ENCODE assay signal across 12 cellular contexts in the genomic region with DNA sequence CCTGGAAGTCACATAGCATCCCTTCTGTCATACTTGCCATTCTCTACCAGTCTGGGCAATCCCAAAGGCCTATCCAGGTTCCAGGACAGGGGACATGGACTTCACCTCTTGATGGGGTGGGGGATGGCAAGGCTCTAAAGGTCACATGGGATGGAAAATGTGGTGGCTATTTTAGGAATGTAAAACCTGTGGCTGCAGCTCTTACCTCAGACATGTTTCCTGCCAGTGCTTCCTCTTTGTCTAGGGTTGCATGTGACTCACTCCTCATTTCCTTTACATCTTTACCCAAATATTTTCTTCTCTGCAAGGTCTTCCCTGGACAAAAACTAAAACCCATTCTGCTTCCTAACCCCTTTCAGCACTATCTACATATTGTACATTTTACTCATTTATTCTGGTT.
DNase-seq lines count a peak whose midpoint lies in the region; ATAC-seq and TF ChIP-seq lines count a peak whose summit lies in the region.
"Had no signal": no experiment of that assay in that cellular context is flagged by ENCODE, and none has a peak within 500 bp of the region (broad histone marks: within the 10 kb centered on the region; RNA-seq: fewer than 3 reads in every experiment).

No MANE protein-coding gene starts in this region.

- H3K9me3 Mint-ChIP-seq in activated CD4-positive, alpha-beta T cell treated with anti-CD3 and anti-CD28 coated beads, Interleukin-2, amount 10 ng/mL, durations not matched to agents 24 days and 14 days = peaks cover 17% of the 10 kb centered on the region
- H3K9me3 Mint-ChIP-seq in activated CD4-positive, alpha-beta T cell treated with anti-CD3 and anti-CD28 coated beads, Interleukin-2, amount 10 ng/mL, durations not matched to agents 7 days and 5 days = no peaks in the 10 kb centered on the region
- H3K9me3 Mint-ChIP-seq in stimulated activated naive B cell treated with anti-CD40 and anti-IgM and Interleukin-4, amounts not matched to agents 10 μg/mL and 1 μg/mL and 100 μg/mL, for 72 hours = peaks cover 7% of the 10 kb centered on the region in 2 donors

- no peak for TF ChIP-seq CTCF in fibroblast of lung (conservative IDR thresholded peaks at IDR 0.05 in 1 of 2, IDR thresholded peaks at IDR 0.05 in 1 of 2; ENCODE audit: low read depth in 1 of 2, low read length in 2 of 2)

- no peaks in the 10 kb centered on the region for H4K20me1 ChIP-seq in fibroblast of lung (ENCODE audit: control insufficient read depth, extremely low read depth, insufficient read depth, low read length)

- peak; percentile 91 to 94 for ATAC-seq in stimulated activated naive B cell treated with anti-CD40 and anti-IgM and Interleukin-4, amounts not matched to agents 10 μg/mL and 1 μg/mL and 100 μg/mL, for 72 hours (replicated peaks)
- no peak for ATAC-seq in HG02623 (IDR thresholded peaks at IDR 0.05; ENCODE audit: unreplicated experiment)

- no peaks in the 10 kb centered on the region for H3K27me3 Mint-ChIP-seq in activated CD4-positive, alpha-beta T cell treated with anti-CD3 and anti-CD28 coated beads, Interleukin-2, amount 10 ng/mL, durations not matched to agents 24 days and 14 days
- H3K27me3 Mint-ChIP-seq in activated CD4-positive, alpha-beta T cell treated with anti-CD3 and anti-CD28 coated beads, Interleukin-2, amount 10 ng/mL, durations not matched to agents 7 days and 5 days = no peaks in the 10 kb centered on the region
- no peaks in the 10 kb centered on the region for H3K27me3 Mint-ChIP-seq in stimulated activated naive B cell treated with anti-CD40 and anti-IgM and Interleukin-4, amounts not matched to agents 10 μg/mL and 1 μg/mL and 100 μg/mL, for 72 hours
- H3K27me3 Mint-ChIP-seq: natural killer cell treated with Interleukin-12 subunit alpha and Interleukin-12 subunit beta and Interleukin-15 and Interleukin-18, amount 100 ng/mL, for 72 hours had no signal

- CTCF ChIA-PET in activated CD4-positive, alpha-beta T cell treated with anti-CD3 and anti-CD28 coated beads, Interleukin-2, amount 10 ng/mL, durations not matched to agents 7 days and 5 days (lab: Charles Lee) = no interaction called here

- H3K9ac ChIP-seq in fibroblast of lung (ENCODE audit: insufficient read depth, low read length) = no peak overlapping the region

- no peak overlapping the region for H2AFZ ChIP-seq in fibroblast of lung (ENCODE audit: low read length)

- H3K4me2 ChIP-seq in fibroblast of lung (ENCODE audit: extremely low read depth, insufficient read depth, low read length) = no peak overlapping the region

- no peaks in the 10 kb centered on the region for H3K27me3 ChIP-seq in fibroblast of lung (ENCODE audit: control insufficient read depth, insufficient read depth, low read length)
- H3K27me3 ChIP-seq: esophagus squamous epithelium had no signal

- no peaks in the 10 kb centered on the region for H3K36me3 ChIP-seq in fibroblast of lung (ENCODE audit: control insufficient read depth, insufficient read depth, low read length)
- H3K36me3 ChIP-seq: esophagus squamous epithelium had no signal

- H3K4me3 Mint-ChIP-seq in activated CD4-positive, alpha-beta T cell treated with anti-CD3 and anti-CD28 coated beads, Interleukin-2, amount 10 ng/mL, durations not matched to agents 24 days and 14 days = no peak overlapping the region
- H3K4me3 Mint-ChIP-seq in activated CD4-positive, alpha-beta T cell treated with anti-CD3 and anti-CD28 coated beads, Interleukin-2, amount 10 ng/mL, durations not matched to agents 7 days and 5 days = no peak overlapping the region
- H3K4me3 Mint-ChIP-seq in stimulated activated naive B cell treated with anti-CD40 and anti-IgM and Interleukin-4, amounts not matched to agents 10 μg/mL and 1 μg/mL and 100 μg/mL, for 72 hours = peak overlapping the region; percentile 26 to 28
- H3K4me3 Mint-ChIP-seq: natural killer cell treated with Interleukin-12 subunit alpha and Interleukin-12 subunit beta and Interleukin-15 and Interleukin-18, amount 100 ng/mL, for 72 hours had no signal

- peaks cover 5% of the 10 kb centered on the region for H3K4me1 Mint-ChIP-seq in activated CD4-positive, alpha-beta T cell treated with anti-CD3 and anti-CD28 coated beads, Interleukin-2, amount 10 ng/mL, durations not matched to agents 24 days and 14 days
- H3K4me1 Mint-ChIP-seq in activated CD4-positive, alpha-beta T cell treated with anti-CD3 and anti-CD28 coated beads, Interleukin-2, amount 10 ng/mL, durations not matched to agents 7 days and 5 days = peaks cover 5% of the 10 kb centered on the region
- peaks cover 35 to 68% of the 10 kb centered on the region in 2 donors for H3K4me1 Mint-ChIP-seq in stimulated activated naive B cell treated with anti-CD40 and anti-IgM and Interleukin-4, amounts not matched to agents 10 μg/mL and 1 μg/mL and 100 μg/mL, for 72 hours

- no peak overlapping the region for H3K4me3 ChIP-seq in fibroblast of lung (replicated peaks in 1 of 4; ENCODE audit: control extremely low read depth in 1 of 4, insufficient read depth in 1 of 4, low read depth in 3 of 4, low read length in 4 of 4)
- H3K4me3 ChIP-seq: esophagus squamous epithelium, SK-N-MC had no signal

- intact Hi-C loops in activated CD4-positive, alpha-beta T cell treated with anti-CD3 and anti-CD28 coated beads, Interleukin-2, amount 10 ng/mL, durations not matched to agents 24 days and 14 days (cut with micrococcal nuclease) = no loop called here

- no peaks in the 10 kb centered on the region for H3K79me2 ChIP-seq in fibroblast of lung (ENCODE audit: control insufficient read depth, insufficient read depth, low read length)

- no peak overlapping the region for H3K27ac ChIP-seq in fibroblast of lung (ENCODE audit: insufficient read depth, low read length)
- H3K27ac ChIP-seq: esophagus squamous epithelium, SK-N-MC had no signal

- no peaks in the 10 kb centered on the region for H3K9me3 ChIP-seq in fibroblast of lung (ENCODE audit: control insufficient read depth, insufficient read depth, low read depth, low read length)
- H3K9me3 ChIP-seq: esophagus squamous epithelium had no signal

- no peak for DNase-seq in activated CD4-positive, alpha-beta T cell treated with anti-CD3 and anti-CD28 coated beads, Interleukin-2, amount 10 ng/mL, durations not matched to agents 24 days and 14 days
- no peak for DNase-seq in activated CD4-positive, alpha-beta T cell treated with anti-CD3 and anti-CD28 coated beads, Interleukin-2, amount 10 ng/mL, durations not matched to agents 7 days and 5 days
- DNase-seq in RPMI7951 (ENCODE audit: low read depth) (peak; percentile 10), fibroblast of lung (ENCODE audit: low read depth in 2 of 2) (peak; percentile 14 to 87), mesenteric fat pad (ENCODE audit: low spot score) (no peak)
- DNase-seq in stimulated activated naive B cell treated with anti-CD40 and anti-IgM and Interleukin-4, amounts not matched to agents 10 μg/mL and 1 μg/mL and 100 μg/mL, for 72 hours = peak; percentile 19
- DNase-seq in activated T-cell treated with anti-CD3 and anti-CD28 coated beads, Interleukin-2, amount 50 U/mL, for 48 hours = no peak
- DNase-seq: esophagus squamous epithelium, NCI-H1417 had no signal

- peak overlapping the region; percentile 58 for H3K27ac Mint-ChIP-seq in activated CD4-positive, alpha-beta T cell treated with anti-CD3 and anti-CD28 coated beads, Interleukin-2, amount 10 ng/mL, durations not matched to agents 24 days and 14 days
- no peak overlapping the region for H3K27ac Mint-ChIP-seq in activated CD4-positive, alpha-beta T cell treated with anti-CD3 and anti-CD28 coated beads, Interleukin-2, amount 10 ng/mL, durations not matched to agents 7 days and 5 days
- H3K27ac Mint-ChIP-seq in stimulated activated naive B cell treated with anti-CD40 and anti-IgM and Interleukin-4, amounts not matched to agents 10 μg/mL and 1 μg/mL and 100 μg/mL, for 72 hours = peak overlapping the region; percentile 85
- H3K27ac Mint-ChIP-seq: natural killer cell treated with Interleukin-12 subunit alpha and Interleukin-12 subunit beta and Interleukin-15 and Interleukin-18, amount 100 ng/mL, for 72 hours had no signal

- POLR2A ChIA-PET in activated CD4-positive, alpha-beta T cell treated with anti-CD3 and anti-CD28 coated beads, Interleukin-2, amount 10 ng/mL, durations not matched to agents 7 days and 5 days (lab: Charles Lee) = no interaction called here

- no peaks in the 10 kb centered on the region for H3K36me3 Mint-ChIP-seq in activated CD4-positive, alpha-beta T cell treated with anti-CD3 and anti-CD28 coated beads, Interleukin-2, amount 10 ng/mL, durations not matched to agents 24 days and 14 days (ENCODE audit: low read depth)
- no peaks in the 10 kb centered on the region for H3K36me3 Mint-ChIP-seq in activated CD4-positive, alpha-beta T cell treated with anti-CD3 and anti-CD28 coated beads, Interleukin-2, amount 10 ng/mL, durations not matched to agents 7 days and 5 days (ENCODE audit: low read depth)
- peaks cover 5 to 11% of the 10 kb centered on the region in 2 donors for H3K36me3 Mint-ChIP-seq in stimulated activated naive B cell treated with anti-CD40 and anti-IgM and Interleukin-4, amounts not matched to agents 10 μg/mL and 1 μg/mL and 100 μg/mL, for 72 hours
- H3K36me3 Mint-ChIP-seq: natural killer cell treated with Interleukin-12 subunit alpha and Interleukin-12 subunit beta and Interleukin-15 and Interleukin-18, amount 100 ng/mL, for 72 hours had no signal

- peaks cover 4% of the 10 kb centered on the region for H3K4me1 ChIP-seq in fibroblast of lung (ENCODE audit: control insufficient read depth, extremely low read depth, insufficient read depth, low read length)
- H3K4me1 ChIP-seq: esophagus squamous epithelium had no signal

Comparison
In these comparisons a context has a peak if more than half of its experiments do, and no peak if none do; other contexts are left out.
1. DNase-seq: peak in RPMI7951 (single experiment), fibroblast of lung (2 of 2) and stimulated activated naive B cell treated with anti-CD40 and anti-IgM and Interleukin-4, amounts not matched to agents 10 μg/mL and 1 μg/mL and 100 μg/mL, for 72 hours (single experiment); none in activated CD4-positive, alpha-beta T cell treated with anti-CD3 and anti-CD28 coated beads, Interleukin-2, amount 10 ng/mL, durations not matched to agents 24 days and 14 days (single experiment), activated CD4-positive, alpha-beta T cell treated with anti-CD3 and anti-CD28 coated beads, Interleukin-2, amount 10 ng/mL, durations not matched to agents 7 days and 5 days (single experiment), mesenteric fat pad (single experiment) and activated T-cell treated with anti-CD3 and anti-CD28 coated beads, Interleukin-2, amount 50 U/mL, for 48 hours (0 of 2).
2. H3K4me3 Mint-ChIP-seq: peak in stimulated activated naive B cell treated with anti-CD40 and anti-IgM and Interleukin-4, amounts not matched to agents 10 μg/mL and 1 μg/mL and 100 μg/mL, for 72 hours (2 of 2); none in activated CD4-positive, alpha-beta T cell treated with anti-CD3 and anti-CD28 coated beads, Interleukin-2, amount 10 ng/mL, durations not matched to agents 24 days and 14 days (single experiment) and activated CD4-positive, alpha-beta T cell treated with anti-CD3 and anti-CD28 coated beads, Interleukin-2, amount 10 ng/mL, durations not matched to agents 7 days and 5 days (single experiment).